ENCODE assay signal across 8 cellular contexts in genomic region chr10:75403144-75404022, GRCh38. TPM values are rescaled to one million over a fixed set of nuclear protein-coding genes. Genes with fewer than 3 reads are reported as not detected.
A peak's percentile ranks its signal among the peaks of the same experiment; 100 is the strongest.
DNase-seq lines count a peak whose midpoint lies in the region; ATAC-seq, FAIRE-seq and TF ChIP-seq lines count a peak whose summit lies in the region.

No MANE protein-coding gene starts in this region.

- intact Hi-C loops in OCI-LY7 (cut with micrococcal nuclease; ENCODE audit: unreplicated experiment) = no loop called here

- H3K4me1 ChIP-seq in ACC112 (ENCODE audit: control insufficient read depth, insufficient read depth, low read length, unreplicated experiment) = peaks cover 6% of the 10 kb centered on the region
- peaks cover 2 to 16% of the 10 kb centered on the region in 2 donors for H3K4me1 ChIP-seq in mucosa of rectum (ENCODE audit: control insufficient read depth in 2 of 2, insufficient read depth in 2 of 2, low read length in 2 of 2)
- no peaks in the 10 kb centered on the region for H3K4me1 ChIP-seq in OCI-LY7 (ENCODE audit: insufficient read depth, low read length, poor library complexity, severe bottlenecking)

- no peaks in the 10 kb centered on the region for H3K9me3 Mint-ChIP-seq in effector memory CD8-positive, alpha-beta T cell

- H4K20me1 ChIP-seq in OCI-LY7 (ENCODE audit: insufficient read depth, low read length) = no peaks in the 10 kb centered on the region

- TF ChIP-seq CTCF in OCI-LY7 (conservative IDR thresholded peaks at IDR 0.05; ENCODE audit: low read length) = no peak

- peaks cover 60 to 76% of the 10 kb centered on the region in 2 donors for H3K27me3 Mint-ChIP-seq in effector memory CD8-positive, alpha-beta T cell

- H3K79me2 ChIP-seq in ACC112 (ENCODE audit: control insufficient read depth, insufficient read depth, low read length, unreplicated experiment) (peaks cover 36% of the 10 kb centered on the region), OCI-LY7 (ENCODE audit: insufficient read depth, low read depth, low read length) (no peaks in the 10 kb centered on the region)

- DNase-seq in GM03348 (ENCODE audit: low spot score) (peak; percentile 46), RCC 7860 (ENCODE audit: low spot score) (peak; percentile 7), SIG-M5 treated with dmso at 0.1 percent for 504 hours (lab: John Stamatoyannopoulos, UW; ENCODE audit: unreplicated experiment) (no peak), OCI-LY7 (ENCODE audit: low spot score) (no peak)
- DNase-seq in effector memory CD8-positive, alpha-beta T cell = no peak

- no peak overlapping the region for H3K4me2 ChIP-seq in OCI-LY7 (ENCODE audit: low read length)

- no peaks in the 10 kb centered on the region for H3K9me3 ChIP-seq in mucosa of rectum (ENCODE audit: control insufficient read depth in 2 of 2, low read length in 2 of 2)
- H3K9me3 ChIP-seq in OCI-LY7 (ENCODE audit: low read length) = no peaks in the 10 kb centered on the region

- no peak overlapping the region for H3K27ac Mint-ChIP-seq in effector memory CD8-positive, alpha-beta T cell

- BruUV-seq in OCI-LY7 (replicated peaks; lab: Mats Ljungman, UMichigan) = no TSS peak

- no peaks in the 10 kb centered on the region for H3K9me2 ChIP-seq in OCI-LY7 (ENCODE audit: insufficient read depth, low read length)

- H3K27ac ChIP-seq in ACC112 (ENCODE audit: low read depth, low read length) (peak overlapping the region; percentile 88), mucosa of rectum (ENCODE audit: low read depth in 2 of 2, low read length in 2 of 2) (peak overlapping the region; percentile 92 to 94), OCI-LY7 (ENCODE audit: low read depth, low read length, poor library complexity, severe bottlenecking) (no peak overlapping the region)

- H3K36me3 ChIP-seq in ACC112 (ENCODE audit: insufficient read depth, low read length) = no peaks in the 10 kb centered on the region
- no peaks in the 10 kb centered on the region for H3K36me3 ChIP-seq in mucosa of rectum (ENCODE audit: control insufficient read depth in 2 of 2, insufficient read depth in 2 of 2, low read length in 2 of 2)
- H3K36me3 ChIP-seq in OCI-LY7 (ENCODE audit: insufficient read depth, low read length) = no peaks in the 10 kb centered on the region

- H3K9ac ChIP-seq in mucosa of rectum (ENCODE audit: low read depth in 1 of 2, low read length in 2 of 2) = peak overlapping the region; percentile 60 to 81

- H2AFZ ChIP-seq in ACC112 (ENCODE audit: low read length, unreplicated experiment) (peak overlapping the region; percentile 98), OCI-LY7 (ENCODE audit: low read length) (no peak overlapping the region)

- peak overlapping the region; percentile 54 to 82 for H3K4me3 Mint-ChIP-seq in effector memory CD8-positive, alpha-beta T cell

- CTCF ChIA-PET in OCI-LY7 (lab: Charles Lee; ENCODE audit: unreplicated experiment) = no interaction called here

- FAIRE-seq in RCC 7860 (lab: Jason Lieb, UNC) = no peak

- H3K27me3 ChIP-seq in ACC112 (ENCODE audit: insufficient read depth, low read length) = no peaks in the 10 kb centered on the region
- H3K27me3 ChIP-seq in mucosa of rectum (ENCODE audit: control insufficient read depth in 2 of 2, insufficient read depth in 2 of 2, low read length in 2 of 2) = peaks cover 2 to 15% of the 10 kb centered on the region in 2 donors

- no peak for ATAC-seq in effector memory CD8-positive, alpha-beta T cell (replicated peaks)
- no peak for ATAC-seq in GM21390 (IDR thresholded peaks at IDR 0.05; ENCODE audit: unreplicated experiment)

- POLR2A ChIA-PET in OCI-LY7 (lab: Charles Lee) = no interaction called here

- peak overlapping the region; percentile 93 for H3K4me3 ChIP-seq in ACC112 (ENCODE audit: low read depth, low read length)
- H3K4me3 ChIP-seq in mucosa of rectum (ENCODE audit: low read length in 2 of 2) = peak overlapping the region; percentile 86 to 91
- H3K4me3 ChIP-seq in OCI-LY7 (ENCODE audit: low read depth, low read length, poor library complexity, severe bottlenecking) = no peak overlapping the region

- peaks cover 14 to 24% of the 10 kb centered on the region in 2 donors for H3K4me1 Mint-ChIP-seq in effector memory CD8-positive, alpha-beta T cell (ENCODE audit: low read depth in 2 of 2)

- peaks cover 2% of the 10 kb centered on the region for H3K36me3 Mint-ChIP-seq in effector memory CD8-positive, alpha-beta T cell (ENCODE audit: insufficient read depth)

RNA-seq across cellular contexts. Expression of gene ZNF503, which starts 1.8 kb away (rescaled TPM):
- total RNA-seq in OCI-LY7 (2014; rRNA removed; shearing (Covaris generic)) = not detected in 2 replicates
- total RNA-seq in OCI-LY7 (2022) = not detected in 2 replicates

RNA-seq across cellular contexts. Expression of gene LRMDA, which starts 28.0 kb away (rescaled TPM):
- not detected in 2 replicates for total RNA-seq in OCI-LY7 (2014; rRNA removed; shearing (Covaris generic))
- not detected in 2 replicates for total RNA-seq in OCI-LY7 (2022)

Comparison
In these comparisons a context has a peak if more than half of its experiments do, and no peak if none do; other contexts are left out.
1. DNase-seq: peak in GM03348 (single experiment) and RCC 7860 (single experiment); none in effector memory CD8-positive, alpha-beta T cell (0 of 3), SIG-M5 treated with dmso at 0.1 percent for 504 hours (single experiment) and OCI-LY7 (single experiment).